Comparison of ENCODE assay signal across 38 cellular contexts in genomic region chr1:103142466-103142865, GRCh38. TPM values are rescaled to one million over a fixed set of nuclear protein-coding genes. Genes with fewer than 3 reads are reported as not detected.
"Had no signal": no experiment of that assay in that cellular context is flagged by ENCODE, and none has a peak within 500 bp of the region (broad histone marks: within the 10 kb centered on the region; RNA-seq: fewer than 3 reads in every experiment).

No MANE protein-coding gene starts in this region.

- H3K36me3 ChIP-seq: ascending aorta, breast epithelium, MG63, Peyer's patch had no signal

- H3K27me3 Mint-ChIP-seq: activated CD4-positive, alpha-beta T cell treated with anti-CD3 and anti-CD28 coated beads for 36 hours; activated CD4-positive, alpha-beta T cell treated with anti-CD3 and anti-CD28 coated beads, Interleukin-2, amount 10 ng/mL, durations not matched to agents 7 days and 5 days; activated naive CD4-positive, alpha-beta T cell treated with anti-CD3 and anti-CD28 coated beads, Interleukin-2, amount 10 ng/mL, durations not matched to agents 7 days and 5 days; activated naive CD8-positive, alpha-beta T cell; IgD-negative memory B cell had no signal

- H3K9me3 Mint-ChIP-seq: activated CD4-positive, alpha-beta T cell treated with anti-CD3 and anti-CD28 coated beads, Interleukin-2, amount 10 ng/mL, durations not matched to agents 7 days and 5 days; activated naive CD4-positive, alpha-beta T cell treated with anti-CD3 and anti-CD28 coated beads, Interleukin-2, amount 10 ng/mL, durations not matched to agents 7 days and 5 days; activated T-helper 1 cell treated with anti-CD3 and anti-CD28 coated beads, Interleukin-12 subunit alpha, Interleukin-12 subunit beta, Interleukin-2, Interleukin-4 antibody, amounts not matched to agents 30 ng/mL and 10 ng/mL and 1 ng/mL, durations not matched to agents 14 hours and 24 hours and 36 hours; WTC11 had no signal

- H3K4me3 Mint-ChIP-seq: activated CD4-positive, alpha-beta T cell treated with anti-CD3 and anti-CD28 coated beads for 36 hours; activated CD4-positive, alpha-beta T cell treated with anti-CD3 and anti-CD28 coated beads, Interleukin-2, amount 10 ng/mL, durations not matched to agents 7 days and 5 days; activated naive CD4-positive, alpha-beta T cell treated with anti-CD3 and anti-CD28 coated beads, Interleukin-2, amount 10 ng/mL, durations not matched to agents 7 days and 5 days; activated naive CD8-positive, alpha-beta T cell; activated T-cell treated with anti-CD3 and anti-CD28 coated beads, Interleukin-2, amount 50 U/mL, for 4 hours; activated T-helper 1 cell treated with anti-CD3 and anti-CD28 coated beads, Interleukin-12 subunit alpha, Interleukin-12 subunit beta, Interleukin-2, Interleukin-4 antibody, amounts not matched to agents 30 ng/mL and 10 ng/mL and 1 ng/mL, durations not matched to agents 14 hours and 24 hours and 36 hours; IgD-negative memory B cell; WTC11 had no signal

- H3K27ac ChIP-seq: ascending aorta, body of pancreas, breast epithelium, Peyer's patch, RWPE1 had no signal

- H3K36me3 Mint-ChIP-seq: activated naive CD4-positive, alpha-beta T cell treated with anti-CD3 and anti-CD28 coated beads, Interleukin-2, amount 10 ng/mL, durations not matched to agents 7 days and 5 days; activated naive CD8-positive, alpha-beta T cell; IgD-negative memory B cell; WTC11 had no signal

- H3K4me1 ChIP-seq: ascending aorta, body of pancreas, breast epithelium, Peyer's patch had no signal

- H3K4me3 ChIP-seq: ascending aorta, body of pancreas, breast epithelium, MG63, Peyer's patch had no signal

- H3K27me3 ChIP-seq: ascending aorta, body of pancreas, breast epithelium, MG63, Peyer's patch had no signal

- H3K9me3 ChIP-seq: ascending aorta, body of pancreas, breast epithelium, MG63, Peyer's patch had no signal

- DNase-seq: activated CD4-positive, alpha-beta T cell treated with anti-CD3 and anti-CD28 coated beads for 36 hours; activated CD4-positive, alpha-beta T cell treated with anti-CD3 and anti-CD28 coated beads, Interleukin-2, amount 10 ng/mL, durations not matched to agents 7 days and 5 days; activated CD4-positive, alpha-beta T cell treated with anti-CD3 and anti-CD28 coated beads, Interleukin-2, amount 50 U/mL, for 48 hours; activated CD8-positive, alpha-beta memory T cell treated with anti-CD3 and anti-CD28 coated beads, Interleukin-2, amount 50 U/mL, for 4 hours; activated gamma-delta T cell treated with Interleukin-2 at 50 U/mL for 16 hours; activated naive CD4-positive, alpha-beta T cell treated with anti-CD3 and anti-CD28 coated beads, Interleukin-2, amount 10 ng/mL, durations not matched to agents 7 days and 5 days; activated T-cell treated with anti-CD3 and anti-CD28 coated beads for 4 hours; activated T-cell treated with anti-CD3 and anti-CD28 coated beads, Interleukin-2, amount 50 U/mL, for 4 hours; amygdala; body of pancreas; Karpas-422; KBM-7; MG63; NCI-H1048; NCI-H1105 treated with DMSO at 0.1 percent for 48 hours; NCI-H1436; NCI-H1694; NCI-H1930; NCI-H2081 treated with DMSO at 0.1 percent for 48 hours; NCI-H345; NCI-H526; NCI-H748 treated with DMSO at 0.1 percent for 48 hours; NK-92 treated with Interleukin-12 subunit alpha and Interleukin-12 subunit beta, amount 100 ng/mL, for 24 hours; PC-3; Peyer's patch; SIG-M5; T1000 had no signal

- H3K27ac Mint-ChIP-seq: activated CD4-positive, alpha-beta T cell treated with anti-CD3 and anti-CD28 coated beads for 36 hours; activated CD4-positive, alpha-beta T cell treated with anti-CD3 and anti-CD28 coated beads, Interleukin-2, amount 10 ng/mL, durations not matched to agents 7 days and 5 days; activated naive CD4-positive, alpha-beta T cell treated with anti-CD3 and anti-CD28 coated beads, Interleukin-2, amount 10 ng/mL, durations not matched to agents 7 days and 5 days; activated naive CD8-positive, alpha-beta T cell; activated T-helper 1 cell treated with anti-CD3 and anti-CD28 coated beads, Interleukin-12 subunit alpha, Interleukin-12 subunit beta, Interleukin-2, Interleukin-4 antibody, amounts not matched to agents 30 ng/mL and 10 ng/mL and 1 ng/mL, durations not matched to agents 14 hours and 24 hours and 36 hours; IgD-negative memory B cell; WTC11 had no signal

- H3K4me1 Mint-ChIP-seq: activated CD4-positive, alpha-beta T cell treated with anti-CD3 and anti-CD28 coated beads for 36 hours; activated CD4-positive, alpha-beta T cell treated with anti-CD3 and anti-CD28 coated beads, Interleukin-2, amount 10 ng/mL, durations not matched to agents 7 days and 5 days; activated naive CD4-positive, alpha-beta T cell treated with anti-CD3 and anti-CD28 coated beads, Interleukin-2, amount 10 ng/mL, durations not matched to agents 7 days and 5 days; IgD-negative memory B cell had no signal

RNA-seq across cellular contexts. Expression of gene COL11A1, which starts 34.1 kb away (rescaled TPM):
- total RNA-seq: activated CD4-positive, alpha-beta T cell treated with anti-CD3 and anti-CD28 coated beads for 36 hours; activated CD4-positive, alpha-beta T cell treated with anti-CD3 and anti-CD28 coated beads, Interleukin-2, amount 10 ng/mL, durations not matched to agents 7 days and 5 days; activated T-cell treated with anti-CD3 and anti-CD28 coated beads, Interleukin-2, amount 50 U/mL, for 4 hours; activated T-helper 1 cell treated with anti-CD3 and anti-CD28 coated beads, Interleukin-12 subunit alpha, Interleukin-12 subunit beta, Interleukin-2, Interleukin-4 antibody, amounts not matched to agents 30 ng/mL and 10 ng/mL and 1 ng/mL, durations not matched to agents 14 hours and 24 hours and 36 hours; ascending aorta; NCI-H460; PC-3; Right ventricle myocardium inferior; T-helper 1 cell treated with Interleukin-12 subunit alpha and Interleukin-12 subunit beta and Interleukin-4 antibody, amounts not matched to agents 30 ng/mL and 1 ng/mL, for 36 hours; T-helper 2 cell treated with Interferon-gamma antibody and Interleukin-4, amounts not matched to agents 100 ng/mL and 5 ng/mL, for 36 hours had no signal
- polyA plus RNA-seq: IgD-negative memory B cell had no signal
